Comparison of ENCODE assay signal across 9 cellular contexts in the genomic region with DNA sequence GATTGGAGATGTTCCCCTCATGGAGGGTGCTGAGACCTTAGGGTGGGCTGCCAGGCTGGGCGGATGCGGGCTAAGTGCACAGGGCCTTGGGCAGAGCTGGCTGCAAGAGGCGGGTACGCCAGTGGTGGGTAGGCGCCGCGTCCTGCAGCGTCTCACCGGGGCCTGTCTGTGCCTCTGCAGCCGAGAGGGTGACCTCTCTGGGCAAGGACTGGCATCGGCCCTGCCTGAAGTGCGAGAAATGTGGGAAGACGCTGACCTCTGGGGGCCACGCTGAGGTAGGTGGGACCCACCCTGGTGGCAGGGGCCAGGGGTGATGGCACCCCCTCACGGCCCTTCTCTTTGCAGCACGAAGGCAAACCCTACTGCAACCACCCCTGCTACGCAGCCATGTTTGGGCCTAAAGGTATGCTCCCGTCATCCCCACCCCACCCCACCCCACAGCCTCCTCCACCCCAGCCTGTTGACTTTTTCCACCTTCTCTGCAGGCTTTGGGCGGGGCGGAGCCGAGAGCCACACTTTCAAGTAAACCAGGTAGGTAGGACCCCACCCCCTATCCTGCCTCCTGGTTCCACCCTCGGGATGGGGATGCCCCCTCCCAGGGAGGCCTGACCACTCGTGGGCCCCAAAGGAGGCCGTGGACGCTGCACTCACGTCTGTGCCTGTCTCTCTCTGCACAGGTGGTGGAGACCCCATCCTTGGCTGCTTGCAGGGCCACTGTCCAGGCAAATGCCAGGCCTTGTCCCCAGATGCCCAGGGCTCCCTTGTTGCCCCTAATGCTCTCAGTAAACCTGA. TPM values are rescaled to one million over a fixed set of nuclear protein-coding genes. Genes with fewer than 3 reads are reported as not detected.
DNase-seq lines count a peak whose midpoint lies in the region; ATAC-seq, FAIRE-seq and TF ChIP-seq lines count a peak whose summit lies in the region.
"Had no signal": no experiment of that assay in that cellular context is flagged by ENCODE, and none has a peak within 500 bp of the region (broad histone marks: within the 10 kb centered on the region; RNA-seq: fewer than 3 reads in every experiment).

No MANE protein-coding gene starts in this region.

- WGBS in HepG2 (ENCODE audit: low lambda C conversion rate): 68% methylated on average over 18 of the region's 26 CpGs

- CTCF ChIA-PET in HepG2 (lab: Yijun Ruan, JAX; ENCODE audit: low intra/inter-chr PET ratio, low total read pairs): interaction anchor here (3.6 kb wide), 1 partner anchor 117 kb away, joined by 24 read pairs; no protein-coding TSS in a partner anchor

- no peak for TF ChIP-seq RAD21 in HepG2 (CRISPR knock-in tag; IDR thresholded peaks at IDR 0.05)

- peak; percentile 54 to 61 for DNase-seq in activated T-cell treated with anti-CD3 and anti-CD28 coated beads, Interleukin-2, amount 50 U/mL, for 48 hours
- DNase-seq in HepG2 (ENCODE audit: low spot score) (no peak), SW480 (ENCODE audit: low spot score) (no peak), NCI-H446 treated with DMSO at 0.1 percent for 48 hours (lab: John Stamatoyannopoulos, UW) (no peak), OCI-M1 (lab: John Stamatoyannopoulos, UW) (no peak)
- DNase-seq: NCI-H1092 treated with DMSO at 0.1 percent for 48 hours had no signal

- H3K36me3 ChIP-seq in HUES6 (ENCODE audit: control insufficient read depth, insufficient read depth, low read length) (peaks cover under 1% of the 10 kb centered on the region; the same call in 1 of the 2 replicates), HepG2 (replicated peaks in 1 of 2; ENCODE audit: control insufficient read depth in 1 of 2, insufficient read depth in 2 of 2, low read length in 2 of 2) (no peaks in the 10 kb centered on the region), subcutaneous abdominal adipose tissue (ENCODE audit: control insufficient read depth in 5 of 5, insufficient read depth in 5 of 5, low read length in 5 of 5) (peaks cover 0 to 14% (median 9%) of the 10 kb centered on the region in 5 donors)

- H3K27me3 ChIP-seq in HUES6 (ENCODE audit: control insufficient read depth, insufficient read depth, low read length) (peaks cover 62% of the 10 kb centered on the region), HepG2 (ENCODE audit: control insufficient read depth in 1 of 2, insufficient read depth in 2 of 2, low read length in 2 of 2) (peaks cover 2 to 22% of the 10 kb centered on the region in 2 experiments; a peak in 4 of 5 replicates), subcutaneous abdominal adipose tissue (ENCODE audit: control insufficient read depth in 5 of 5, insufficient read depth in 4 of 5, low read length in 5 of 5) (peaks cover 0 to 3% (median 0%) of the 10 kb centered on the region in 5 donors)

- TF ChIP-seq EP300 in HepG2 (IDR thresholded peaks at IDR 0.05; ENCODE audit: low read depth in 2 of 2, low read length in 2 of 2) (no peak), HepG2 (CRISPR knock-in tag; IDR thresholded peaks at IDR 0.05; ENCODE audit: borderline replicate concordance) (no peak)

- no peaks in the 10 kb centered on the region for H4K20me1 ChIP-seq in HepG2 (ENCODE audit: insufficient read depth, low read length)

- H3K9me3 ChIP-seq in HUES6 (ENCODE audit: control insufficient read depth, insufficient read depth, low read depth, low read length): no peaks in the 10 kb centered on the region
- no peaks in the 10 kb centered on the region for H3K9me3 ChIP-seq in HepG2 (ENCODE audit: low read length)
- H3K9me3 ChIP-seq in subcutaneous abdominal adipose tissue (ENCODE audit: control insufficient read depth in 5 of 5, low read length in 5 of 5): no peaks in the 10 kb centered on the region

- no peak overlapping the region for H2AFZ ChIP-seq in HepG2 (ENCODE audit: low read length)

- H3K79me2 ChIP-seq in HepG2 (ENCODE audit: insufficient read depth, low read length): no peaks in the 10 kb centered on the region

- TF ChIP-seq CTCF in HepG2 (CRISPR knock-in tag; IDR thresholded peaks at IDR 0.05): no peak

- POLR2A ChIA-PET in HepG2 (lab: Yijun Ruan, JAX): no interaction called here

- intact Hi-C loops in HepG2 (cut with micrococcal nuclease; ENCODE audit: unreplicated experiment): loop anchor here (2.0 to 5.0 kb wide), 3 partner anchors 13 to 117 kb away; partner anchors contain the start of gene CRIP2

- BruUV-seq in HepG2 (replicated peaks; lab: Mats Ljungman, UMichigan): no TSS peak

- no peak for TF ChIP-seq POLR2A in HepG2 (IDR thresholded peaks at IDR 0.05; ENCODE audit: insufficient read depth in 1 of 2, low read depth in 2 of 2, low read length in 2 of 2)

- H3K4me3 ChIP-seq in HUES6 (ENCODE audit: low read depth, low read length): peak overlapping the region; percentile 54
- H3K4me3 ChIP-seq in HepG2 (replicated peaks in 1 of 3; ENCODE audit: insufficient read depth in 1 of 3, low read depth in 2 of 3, low read length in 3 of 3): peak overlapping the region; percentile 57 to 79 (median 68); a peak in 5 of 6 replicates
- peak overlapping the region; percentile 55 to 84 (median 75) for H3K4me3 ChIP-seq in subcutaneous abdominal adipose tissue (ENCODE audit: low read depth in 1 of 5, low read length in 5 of 5)

- H3K4me1 ChIP-seq in HUES6 (ENCODE audit: control insufficient read depth, insufficient read depth, low read length): peaks cover 16% of the 10 kb centered on the region
- peaks cover 70% of the 10 kb centered on the region for H3K4me1 ChIP-seq in HepG2 (ENCODE audit: insufficient read depth, low read length)
- H3K4me1 ChIP-seq in subcutaneous abdominal adipose tissue (ENCODE audit: control insufficient read depth in 5 of 5, insufficient read depth in 5 of 5, low read length in 5 of 5): peaks cover 11 to 82% (median 69%) of the 10 kb centered on the region in 5 donors

- H3K9ac ChIP-seq in HUES6 (ENCODE audit: low read length) (peak overlapping the region; percentile 4), HepG2 (ENCODE audit: insufficient read depth, low read depth, low read length) (peak overlapping the region; percentile 84), subcutaneous abdominal adipose tissue (ENCODE audit: low read length in 5 of 5) (peak overlapping the region in 4 of 5 donors; percentile 58 to 75 (median 66))

- H3K4me2 ChIP-seq in HepG2 (ENCODE audit: low read depth, low read length): peak overlapping the region; percentile 98

- FAIRE-seq in HepG2 (lab: Jason Lieb, UNC): no peak

- in situ Hi-C loops in HepG2 (cut with HindIII; ENCODE audit: extremely low pct_ligation_motif_present, low pct_unique_long_range_greater_than_20kb): loop anchor here (5.0 kb wide), 2 partner anchors 39 to 111 kb away; partner anchors contain the start of gene TMEM121

- H3K27ac ChIP-seq in HUES6 (ENCODE audit: low read depth, low read length) (no peak overlapping the region), HepG2 (ENCODE audit: extremely low read length, insufficient read depth, low read length) (peak overlapping the region; percentile 4), subcutaneous abdominal adipose tissue (ENCODE audit: low read depth, low read length) (peak overlapping the region; percentile 41)

- ATAC-seq in HepG2 (no peak), HG02981 (IDR thresholded peaks at IDR 0.05; ENCODE audit: unreplicated experiment) (no peak)

RNA-seq across cellular contexts. Expression of gene CRIP1, which starts 1.5 kb away (rescaled TPM):
- total RNA-seq in HepG2 (2016; rRNA removed; fragmentation: Illumina TruSeq; extraction: Trizol): 53.9 and 59.7 TPM in 2 replicates
- total RNA-seq in HepG2 (2016; cell fraction: cytosol; rRNA removed; fragmentation: Illumina TruSeq; extraction: Trizol; ENCODE audit: low read depth): 18.2 and 27.4 TPM in 2 replicates
- 53.1 and 55.2 TPM in 2 replicates for total RNA-seq in HepG2 (2016; cell fraction: insoluble cytoplasmic fraction; rRNA removed; fragmentation: Illumina TruSeq; extraction: Trizol)
- total RNA-seq in HepG2 (2016; cell fraction: membrane; rRNA removed; fragmentation: Illumina TruSeq; extraction: Trizol): 23.1 and 27.8 TPM in 2 replicates
- 25.3 and 26.5 TPM in 2 replicates for total RNA-seq in HepG2 (2016; cell fraction: nucleus; rRNA removed; fragmentation: Illumina TruSeq; extraction: Trizol)
- 59.5 and 62.2 TPM in 2 replicates for polyA plus RNA-seq in HepG2 (2011; rRNA removed)
- polyA plus RNA-seq in HepG2 (2011; cell fraction: cytosol; rRNA removed): 27.8 and 82.6 TPM in 2 replicates
- 47.3 and 55.5 TPM in 2 replicates for polyA plus RNA-seq in HepG2 (2011; cell fraction: nucleus; rRNA removed)
- polyA plus RNA-seq in HepG2 (2012): 46.4 and 49.2 TPM in 2 replicates
- polyA plus RNA-seq in HepG2 (2016; cell fraction: cytosol; fragmentation: Illumina TruSeq; extraction: Trizol; ENCODE audit: low read depth): 85.4 and 115 TPM in 2 replicates
- 142 and 159 TPM in 2 replicates for polyA plus RNA-seq in HepG2 (2016; cell fraction: insoluble cytoplasmic fraction; fragmentation: Illumina TruSeq; extraction: Trizol; ENCODE audit: low read depth)
- 67.3 and 82.2 TPM in 2 replicates for polyA plus RNA-seq in HepG2 (2016; cell fraction: membrane; fragmentation: Illumina TruSeq; extraction: Trizol; ENCODE audit: low read depth)
- 136 and 137 TPM in 2 replicates for polyA plus RNA-seq in HepG2 (2016; cell fraction: nucleus; fragmentation: Illumina TruSeq; extraction: Trizol; ENCODE audit: insufficient read depth, low read depth)
- polyA minus RNA-seq in HepG2 (2011; rRNA and poly(A)+ RNA removed; ENCODE audit: low replicate concordance): 24.8 and 136 TPM in 2 replicates
- polyA minus RNA-seq in HepG2 (2011; cell fraction: cytosol; rRNA and poly(A)+ RNA removed): 20.6 and 28.4 TPM in 2 replicates
- 4.7 and 11.8 TPM in 2 replicates for polyA minus RNA-seq in HepG2 (2011; cell fraction: nucleus; rRNA and poly(A)+ RNA removed)

RNA-seq across cellular contexts. Expression of gene TEDC1, which starts 2.9 kb away (rescaled TPM):
- total RNA-seq in HepG2 (2016; rRNA removed; fragmentation: Illumina TruSeq; extraction: Trizol): 20.7 and 27.4 TPM in 2 replicates
- 9.2 and 10.3 TPM in 2 replicates for total RNA-seq in HepG2 (2016; cell fraction: cytosol; rRNA removed; fragmentation: Illumina TruSeq; extraction: Trizol; ENCODE audit: low read depth)
- total RNA-seq in HepG2 (2016; cell fraction: insoluble cytoplasmic fraction; rRNA removed; fragmentation: Illumina TruSeq; extraction: Trizol): 21.2 and 28.4 TPM in 2 replicates
- 12.9 and 13.8 TPM in 2 replicates for total RNA-seq in HepG2 (2016; cell fraction: membrane; rRNA removed; fragmentation: Illumina TruSeq; extraction: Trizol)
- total RNA-seq in HepG2 (2016; cell fraction: nucleus; rRNA removed; fragmentation: Illumina TruSeq; extraction: Trizol): 15.9 and 16.8 TPM in 2 replicates
- 5.7 and 7.3 TPM in 2 replicates for polyA plus RNA-seq in HepG2 (2011; rRNA removed)
- 4.1 and 10.9 TPM in 2 replicates for polyA plus RNA-seq in HepG2 (2011; cell fraction: cytosol; rRNA removed)
- polyA plus RNA-seq in HepG2 (2011; cell fraction: nucleus; rRNA removed): 20.8 and 27.4 TPM in 2 replicates
- 4.5 and 5.0 TPM in 2 replicates for polyA plus RNA-seq in HepG2 (2012)
- polyA plus RNA-seq in HepG2 (2016; cell fraction: cytosol; fragmentation: Illumina TruSeq; extraction: Trizol; ENCODE audit: low read depth): 5.8 and 6.5 TPM in 2 replicates
- polyA plus RNA-seq in HepG2 (2016; cell fraction: insoluble cytoplasmic fraction; fragmentation: Illumina TruSeq; extraction: Trizol; ENCODE audit: low read depth): 20.9 and 21.6 TPM in 2 replicates
- 9.6 and 10.0 TPM in 2 replicates for polyA plus RNA-seq in HepG2 (2016; cell fraction: membrane; fragmentation: Illumina TruSeq; extraction: Trizol; ENCODE audit: low read depth)
- 36.1 and 37.5 TPM in 2 replicates for polyA plus RNA-seq in HepG2 (2016; cell fraction: nucleus; fragmentation: Illumina TruSeq; extraction: Trizol; ENCODE audit: insufficient read depth, low read depth)
- polyA minus RNA-seq in HepG2 (2011; rRNA and poly(A)+ RNA removed; ENCODE audit: low replicate concordance): 12.1 and 23.1 TPM in 2 replicates
- 2.8 and 5.5 TPM in 2 replicates for polyA minus RNA-seq in HepG2 (2011; cell fraction: cytosol; rRNA and poly(A)+ RNA removed)
- 7.3 and 9.0 TPM in 2 replicates for polyA minus RNA-seq in HepG2 (2011; cell fraction: nucleus; rRNA and poly(A)+ RNA removed)

RNA-seq across cellular contexts. Expression of gene CRIP2, which starts 13.6 kb away (rescaled TPM):
- total RNA-seq in HepG2 (2016; rRNA removed; fragmentation: Illumina TruSeq; extraction: Trizol): 32.1 and 37.9 TPM in 2 replicates
- total RNA-seq in HepG2 (2016; cell fraction: cytosol; rRNA removed; fragmentation: Illumina TruSeq; extraction: Trizol; ENCODE audit: low read depth): 22.2 and 30.3 TPM in 2 replicates
- 29.1 and 37.9 TPM in 2 replicates for total RNA-seq in HepG2 (2016; cell fraction: insoluble cytoplasmic fraction; rRNA removed; fragmentation: Illumina TruSeq; extraction: Trizol)
- total RNA-seq in HepG2 (2016; cell fraction: membrane; rRNA removed; fragmentation: Illumina TruSeq; extraction: Trizol): 30.8 and 36.2 TPM in 2 replicates
- total RNA-seq in HepG2 (2016; cell fraction: nucleus; rRNA removed; fragmentation: Illumina TruSeq; extraction: Trizol): 14.7 and 15.4 TPM in 2 replicates
- 18.0 and 31.6 TPM in 2 replicates for polyA plus RNA-seq in HepG2 (2011; rRNA removed)
- polyA plus RNA-seq in HepG2 (2011; cell fraction: cytosol; rRNA removed): 18.1 and 57.4 TPM in 2 replicates
- 37.9 and 74.0 TPM in 2 replicates for polyA plus RNA-seq in HepG2 (2011; cell fraction: nucleus; rRNA removed)
- polyA plus RNA-seq in HepG2 (2012): 3.6 and 7.4 TPM in 2 replicates
- polyA plus RNA-seq in HepG2 (2016; cell fraction: cytosol; fragmentation: Illumina TruSeq; extraction: Trizol; ENCODE audit: low read depth): 34.0 and 41.4 TPM in 2 replicates
- polyA plus RNA-seq in HepG2 (2016; cell fraction: insoluble cytoplasmic fraction; fragmentation: Illumina TruSeq; extraction: Trizol; ENCODE audit: low read depth): 44.2 and 51.5 TPM in 2 replicates
- polyA plus RNA-seq in HepG2 (2016; cell fraction: membrane; fragmentation: Illumina TruSeq; extraction: Trizol; ENCODE audit: low read depth): 41.2 and 43.7 TPM in 2 replicates
- 39.7 and 41.0 TPM in 2 replicates for polyA plus RNA-seq in HepG2 (2016; cell fraction: nucleus; fragmentation: Illumina TruSeq; extraction: Trizol; ENCODE audit: insufficient read depth, low read depth)
- polyA minus RNA-seq in HepG2 (2011; rRNA and poly(A)+ RNA removed; ENCODE audit: low replicate concordance): 21.4 and 23.6 TPM in 2 replicates
- polyA minus RNA-seq in HepG2 (2011; cell fraction: cytosol; rRNA and poly(A)+ RNA removed): 8.4 and 15.7 TPM in 2 replicates
- polyA minus RNA-seq in HepG2 (2011; cell fraction: nucleus; rRNA and poly(A)+ RNA removed): 2.2 and 7.5 TPM in 2 replicates

RNA-seq across cellular contexts. Expression of gene TMEM121, which starts 38.2 kb away (rescaled TPM):
- total RNA-seq in HepG2 (2016; rRNA removed; fragmentation: Illumina TruSeq; extraction: Trizol): 10.8 and 19.0 TPM in 2 replicates
- 11.9 and 15.2 TPM in 2 replicates for total RNA-seq in HepG2 (2016; cell fraction: cytosol; rRNA removed; fragmentation: Illumina TruSeq; extraction: Trizol; ENCODE audit: low read depth)
- total RNA-seq in HepG2 (2016; cell fraction: insoluble cytoplasmic fraction; rRNA removed; fragmentation: Illumina TruSeq; extraction: Trizol): 12.1 and 17.9 TPM in 2 replicates
- total RNA-seq in HepG2 (2016; cell fraction: membrane; rRNA removed; fragmentation: Illumina TruSeq; extraction: Trizol): 21.1 and 26.4 TPM in 2 replicates
- 8.8 and 9.1 TPM in 2 replicates for total RNA-seq in HepG2 (2016; cell fraction: nucleus; rRNA removed; fragmentation: Illumina TruSeq; extraction: Trizol)
- 6.6 and 10.9 TPM in 2 replicates for polyA plus RNA-seq in HepG2 (2011; rRNA removed)
- polyA plus RNA-seq in HepG2 (2011; cell fraction: cytosol; rRNA removed): 11.8 and 25.5 TPM in 2 replicates
- polyA plus RNA-seq in HepG2 (2011; cell fraction: nucleus; rRNA removed): 16.5 and 16.6 TPM in 2 replicates
- 4.0 and 4.3 TPM in 2 replicates for polyA plus RNA-seq in HepG2 (2012)
- 8.8 and 9.5 TPM in 2 replicates for polyA plus RNA-seq in HepG2 (2016; cell fraction: cytosol; fragmentation: Illumina TruSeq; extraction: Trizol; ENCODE audit: low read depth)
- polyA plus RNA-seq in HepG2 (2016; cell fraction: insoluble cytoplasmic fraction; fragmentation: Illumina TruSeq; extraction: Trizol; ENCODE audit: low read depth): 8.7 and 9.4 TPM in 2 replicates
- 13.5 TPM in 2 replicates for polyA plus RNA-seq in HepG2 (2016; cell fraction: membrane; fragmentation: Illumina TruSeq; extraction: Trizol; ENCODE audit: low read depth)
- polyA plus RNA-seq in HepG2 (2016; cell fraction: nucleus; fragmentation: Illumina TruSeq; extraction: Trizol; ENCODE audit: insufficient read depth, low read depth): 12.3 and 13.5 TPM in 2 replicates
- 0.82 and 39.5 TPM in 2 replicates for polyA minus RNA-seq in HepG2 (2011; rRNA and poly(A)+ RNA removed; ENCODE audit: low replicate concordance)
- 12.8 and 13.8 TPM in 2 replicates for polyA minus RNA-seq in HepG2 (2011; cell fraction: cytosol; rRNA and poly(A)+ RNA removed)
- polyA minus RNA-seq in HepG2 (2011; cell fraction: nucleus; rRNA and poly(A)+ RNA removed): 4.1 and 4.5 TPM in 2 replicates

Comparison
In these comparisons a context has a peak if more than half of its experiments do, and no peak if none do; other contexts are left out.
1. H3K9ac ChIP-seq: peak in every context shown above with its lines; median percentile 84 in HepG2; 66 in subcutaneous abdominal adipose tissue; 4 in HUES6.
2. DNase-seq: peak in activated T-cell treated with anti-CD3 and anti-CD28 coated beads, Interleukin-2, amount 50 U/mL, for 48 hours (2 of 2); none in HepG2 (single experiment), SW480 (single experiment), NCI-H446 treated with DMSO at 0.1 percent for 48 hours (single experiment) and OCI-M1 (single experiment).
3. Peak in every context shown above with its lines, with median percentiles within 50 percentile points of each other: H3K4me3 ChIP-seq.